In the genomic region with DNA sequence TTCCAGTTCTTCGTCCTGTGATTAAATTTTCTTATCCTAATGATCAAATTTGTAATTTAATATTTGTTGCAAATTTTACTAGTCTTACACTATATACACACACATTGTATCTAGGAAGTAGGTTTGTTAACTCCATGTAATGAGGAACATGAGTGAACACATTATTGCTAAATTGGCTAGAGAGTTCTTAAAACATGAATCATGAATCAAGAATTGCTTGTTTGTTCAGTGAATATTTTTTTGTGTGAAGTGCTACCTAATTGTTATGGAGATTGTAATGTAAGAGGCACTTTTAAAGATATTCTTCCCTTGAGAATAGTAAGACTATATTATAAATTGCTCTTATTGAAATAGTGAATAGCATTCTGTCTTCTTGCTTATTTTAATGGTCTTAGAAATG, we compare ENCODE assay signal across 1 cellular context.
A peak's percentile ranks its signal among the peaks of the same experiment; 100 is the strongest.
TF ChIP-seq lines count a peak whose summit lies in the region.

No MANE protein-coding gene starts in this region.

TF ChIP-seq in K562, 482 proteins besides CTCF, POLR2A, EP300 and RAD21:
- TF ChIP-seq CCNT2 (IDR thresholded peaks at IDR 0.05; ENCODE audit: borderline replicate concordance, extremely low read depth, insufficient read length, low read depth, low read length) (no peak), EP400 (IDR thresholded peaks at IDR 0.05) (0 out of 2 replicates have a peak, but pooled peaks have one; percentile 4)
TF ChIP-seq in K562: peak in this region for 1.
